ENCODE assay signal across 21 cellular contexts in genomic region chr13:65217459-65217858, GRCh38.
DNase-seq lines count a peak whose midpoint lies in the region; ATAC-seq and TF ChIP-seq lines count a peak whose summit lies in the region.
"Had no signal": no experiment of that assay in that cellular context is flagged by ENCODE, and none has a peak within 500 bp of the region (broad histone marks: within the 10 kb centered on the region; RNA-seq: fewer than 3 reads in every experiment).

No MANE protein-coding gene starts in this region.

- H3K9me2 ChIP-seq in GM23338 (ENCODE audit: insufficient read depth) (no peaks in the 10 kb centered on the region; the same call in 1 of the 2 replicates), SU-DHL-6 (replicated peaks; ENCODE audit: insufficient read depth, low read length) (no peaks in the 10 kb centered on the region)

- H2AFZ ChIP-seq in GM23338 = peak overlapping the region; percentile 38; the same call in 1 of the 2 replicates
- H2AFZ ChIP-seq in SU-DHL-6 (ENCODE audit: low read depth, low read length, severe bottlenecking) = peak overlapping the region; percentile 27
- H2AFZ ChIP-seq in neuronal stem cell (ENCODE audit: low read length) = peak overlapping the region; percentile 20
- H2AFZ ChIP-seq: PC-9 had no signal

- no peaks in the 10 kb centered on the region for H3K36me3 ChIP-seq in GM23338 (ENCODE audit: insufficient read depth)
- H3K36me3 ChIP-seq in SU-DHL-6 (ENCODE audit: low read length) = no peaks in the 10 kb centered on the region
- no peaks in the 10 kb centered on the region for H3K36me3 ChIP-seq in neuronal stem cell (replicated peaks in 1 of 2; ENCODE audit: control insufficient read depth in 2 of 2, insufficient read depth in 2 of 2, low read length in 2 of 2)
- H3K36me3 ChIP-seq: SJCRH30 had no signal

- no peak overlapping the region for H3K4me3 ChIP-seq in GM23338
- H3K4me3 ChIP-seq in SU-DHL-6 (ENCODE audit: insufficient read depth, low read length, poor library complexity, severe bottlenecking) = no peak overlapping the region
- H3K4me3 ChIP-seq in neuronal stem cell (ENCODE audit: low read length in 2 of 2) = no peak overlapping the region
- H3K4me3 ChIP-seq: PC-9, SJCRH30 had no signal

- H4K91ac ChIP-seq in neuronal stem cell (ENCODE audit: low read depth, low read length, poor library complexity) = no peak overlapping the region

- H3K27ac ChIP-seq in GM23338 (ENCODE audit: low read depth) (no peak overlapping the region), SU-DHL-6 (ENCODE audit: low read depth, low read length) (no peak overlapping the region), neuronal stem cell (replicated peaks; ENCODE audit: low read length) (no peak overlapping the region)
- H3K27ac ChIP-seq: HL-60, PC-9, SJCRH30 had no signal

- H3K4ac ChIP-seq in neuronal stem cell (ENCODE audit: low read length) = no peak overlapping the region

- H3K4me3 Mint-ChIP-seq in GM23338 = no peak overlapping the region

- H2AK5ac ChIP-seq in neuronal stem cell (ENCODE audit: low read depth, low read length) = no peak overlapping the region

- H3K27ac Mint-ChIP-seq in GM23338 = no peak overlapping the region

- no peak overlapping the region for H2BK12ac ChIP-seq in neuronal stem cell (ENCODE audit: low read length)

- peaks cover 8% of the 10 kb centered on the region; the same call in 2 of the 3 replicates for H3K36me3 Mint-ChIP-seq in GM23338 (ENCODE audit: low read depth)

- H2BK120ac ChIP-seq in neuronal stem cell (ENCODE audit: low read depth, low read length) = no peak overlapping the region

- H4K20me1 ChIP-seq in GM23338 (replicated peaks; ENCODE audit: insufficient read depth) (no peaks in the 10 kb centered on the region), SU-DHL-6 (ENCODE audit: low read depth, low read length) (no peaks in the 10 kb centered on the region)

- no CpG with 5 or more reads among the region's 5 CpGs for WGBS in neuronal stem cell (ENCODE audit: extremely low coverage in 2 of 2, insufficient read length in 2 of 2, insufficient replicate concordance in 1 of 2), 2 donors

- H3K27me3 Mint-ChIP-seq in GM23338 (ENCODE audit: insufficient read depth, low read depth, poor library complexity) = peaks cover 1% of the 10 kb centered on the region

- peaks cover 14% of the 10 kb centered on the region for H3K9me3 Mint-ChIP-seq in GM23338

- H3K18ac ChIP-seq in neuronal stem cell (ENCODE audit: low read length) = no peak overlapping the region

- no peak overlapping the region for H2BK15ac ChIP-seq in neuronal stem cell (ENCODE audit: low read length)

- H3K4me2 ChIP-seq in GM23338 (no peak overlapping the region), SU-DHL-6 (ENCODE audit: low read depth, low read length, poor library complexity, severe bottlenecking) (no peak overlapping the region), neuronal stem cell (ENCODE audit: insufficient read depth, low read length, poor library complexity, severe bottlenecking) (no peak overlapping the region)
- H3K4me2 ChIP-seq: PC-9 had no signal

- ATAC-seq in GM23338 (no peak), GM21390 (IDR thresholded peaks at IDR 0.05; ENCODE audit: unreplicated experiment) (no peak)
- ATAC-seq: Right ventricle myocardium inferior, SK-N-SH treated with all-trans-retinoic acid at 6 μM for 48 hours had no signal

- no peaks in the 10 kb centered on the region for H3K4me1 ChIP-seq in GM23338 (ENCODE audit: insufficient read depth)
- no peaks in the 10 kb centered on the region for H3K4me1 ChIP-seq in neuronal stem cell (ENCODE audit: control insufficient read depth in 2 of 2, insufficient read depth in 1 of 2, low read depth in 1 of 2, low read length in 2 of 2)
- H3K4me1 ChIP-seq: SJCRH30 had no signal

- no peak overlapping the region for H3K14ac ChIP-seq in neuronal stem cell (ENCODE audit: low read length)

- no peaks in the 10 kb centered on the region for H3K79me1 ChIP-seq in neuronal stem cell (ENCODE audit: low read depth, low read length)

- no peaks in the 10 kb centered on the region for H3K27me3 ChIP-seq in GM23338 (ENCODE audit: insufficient read depth)
- no peaks in the 10 kb centered on the region for H3K27me3 ChIP-seq in SU-DHL-6 (ENCODE audit: low read length)
- H3K27me3 ChIP-seq in neuronal stem cell (ENCODE audit: control insufficient read depth in 3 of 3, insufficient read depth in 3 of 3, low read depth in 1 of 3, low read length in 3 of 3) = no peaks in the 10 kb centered on the region
- H3K27me3 ChIP-seq: SJCRH30 had no signal

- H3K79me2 ChIP-seq in GM23338 (replicated peaks; ENCODE audit: insufficient read depth) = no peaks in the 10 kb centered on the region
- no peaks in the 10 kb centered on the region for H3K79me2 ChIP-seq in SU-DHL-6 (ENCODE audit: insufficient read depth, low read length)

- no peak overlapping the region for H2BK5ac ChIP-seq in neuronal stem cell (ENCODE audit: low read length)

- no peaks in the 10 kb centered on the region for H3K4me1 Mint-ChIP-seq in GM23338

- H3K9ac ChIP-seq in SU-DHL-6 (ENCODE audit: low read length) (no peak overlapping the region), neuronal stem cell (ENCODE audit: low read depth, low read length, poor library complexity) (no peak overlapping the region)

- no peaks in the 10 kb centered on the region for H3F3A ChIP-seq in GM23338 (replicated peaks; ENCODE audit: low read depth)
- no peaks in the 10 kb centered on the region for H3F3A ChIP-seq in SU-DHL-6 (ENCODE audit: insufficient read depth)

- no peak for DNase-seq in GM23338 (ENCODE audit: low spot score)
- DNase-seq in islet precursor cell = peak; percentile 58
- DNase-seq in neuronal stem cell (ENCODE audit: low spot score) = no peak
- DNase-seq in NCI-H524 (lab: John Stamatoyannopoulos, UW) = no peak
- DNase-seq in NCI-H1694 (lab: John Stamatoyannopoulos, UW) = no peak
- DNase-seq in midbrain (lab: John Stamatoyannopoulos, UW) = no peak
- DNase-seq: Calu3, DMS153, DND-41, Kasumi-1, NCI-H1105 treated with DMSO at 0.1 percent for 48 hours, NCI-H146, NCI-H2029, NCI-H69, PC-9, SJCRH30 had no signal

- TF ChIP-seq CTCF in GM23338 (conservative IDR thresholded peaks at IDR 0.05; ENCODE audit: low read depth in 2 of 2) (no peak), SU-DHL-6 (IDR thresholded peaks at IDR 0.05; ENCODE audit: insufficient read depth, low read length, poor library complexity, severe bottlenecking) (no peak)

- H4K8ac ChIP-seq in neuronal stem cell (ENCODE audit: low read depth, low read length) = no peak overlapping the region

- H3K9me3 ChIP-seq in SU-DHL-6 (ENCODE audit: insufficient read depth, low read length) (no peaks in the 10 kb centered on the region), neuronal stem cell (replicated peaks in 1 of 2; ENCODE audit: control insufficient read depth in 2 of 2, insufficient read depth in 1 of 2, low read depth in 1 of 2, low read length in 2 of 2) (no peaks in the 10 kb centered on the region)
- H3K9me3 ChIP-seq: SJCRH30 had no signal

- no peak overlapping the region for H3K23ac ChIP-seq in neuronal stem cell (ENCODE audit: low read depth, low read length, poor library complexity)

TF ChIP-seq in GM23338, 12 proteins besides CTCF, POLR2A, EP300 and RAD21 (continues in another document):
- no peak for TF ChIP-seq JUNB (IDR thresholded peaks at IDR 0.05; ENCODE audit: unreplicated experiment)
